ENCODE assay signal across 25 cellular contexts in the genomic region with DNA sequence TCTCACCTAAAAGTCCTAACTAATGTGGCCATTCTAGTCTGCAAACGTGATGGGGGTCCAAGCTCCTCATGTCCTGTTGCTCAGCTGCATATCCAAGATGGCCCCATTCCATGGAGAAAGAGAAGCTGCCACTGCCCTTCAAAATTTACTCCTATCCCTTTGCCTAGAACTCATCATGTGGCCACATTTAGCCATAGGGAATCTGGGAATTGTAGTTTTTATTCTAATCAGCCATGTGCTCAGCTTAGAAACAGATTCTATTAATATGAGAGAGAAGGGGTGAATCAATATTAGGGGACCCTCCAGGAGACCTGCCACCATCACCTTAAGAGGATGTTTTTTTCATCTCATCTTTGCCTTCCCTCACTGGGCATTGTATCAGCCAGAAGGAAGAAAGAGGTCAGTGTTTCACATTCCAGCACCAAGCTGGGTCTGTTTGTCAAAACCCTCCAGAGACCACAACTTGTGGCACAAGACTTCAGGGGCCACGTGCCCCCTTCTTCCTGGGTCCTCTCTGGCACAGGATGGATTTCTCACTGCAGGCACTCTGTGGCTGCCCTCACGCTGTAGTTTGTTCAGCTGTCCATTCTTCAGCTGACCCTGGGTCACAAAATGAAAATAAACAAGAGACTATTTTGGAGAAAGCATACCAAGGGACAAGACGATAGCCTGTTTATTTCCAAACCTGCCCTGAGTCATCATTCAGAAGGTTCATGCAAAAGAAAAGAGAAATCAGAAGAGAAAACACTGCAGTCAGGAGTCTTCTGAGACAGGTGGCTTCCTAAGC.
DNase-seq lines count a peak whose midpoint lies in the region; ATAC-seq and TF ChIP-seq lines count a peak whose summit lies in the region.
"Had no signal": no experiment of that assay in that cellular context is flagged by ENCODE, and none has a peak within 500 bp of the region (broad histone marks: within the 10 kb centered on the region; RNA-seq: fewer than 3 reads in every experiment).

No MANE protein-coding gene starts in this region.

- H2BK120ac ChIP-seq in mesendoderm (ENCODE audit: low read depth, low read length) = no peak overlapping the region

- no peaks in the 10 kb centered on the region for H3K79me1 ChIP-seq in mesendoderm (ENCODE audit: low read length)

- peak; percentile 26 for DNase-seq in HS-27A (ENCODE audit: low read depth)
- peak; percentile 19 for DNase-seq in SW480 (ENCODE audit: low spot score)
- DNase-seq in fibroblast of mammary gland (ENCODE audit: low read depth) = peak; percentile 24
- no peak for DNase-seq in sciatic nerve (ENCODE audit: low spot score)
- DNase-seq in mesendoderm = no peak
- no peak for DNase-seq in AML-193 (lab: John Stamatoyannopoulos, UW)
- DNase-seq: activated B cell treated with CpG ODN at 0.5 μM for 24 hours; activated CD8-positive, alpha-beta T cell treated with anti-CD3 and anti-CD28 coated beads, Interleukin-2, amount 10 ng/mL, durations not matched to agents 7 days and 5 days; activated T-cell treated with anti-CD3 and anti-CD28 coated beads, Interleukin-2, amount 50 U/mL, for 1 hour; BE2C; cerebellar nuclear complex; effector memory CD4-positive, alpha-beta T cell; esophagus squamous epithelium; heart right ventricle; left ventricle myocardium superior; NCI-H1417; NCI-H2171 treated with DMSO at 0.1 percent for 48 hours; NCI-H526 treated with DMSO at 0.1 percent for 48 hours; OCI-M1; SIG-M5; stimulated activated CD4-positive, alpha-beta T cell treated with anti-CD3 and anti-CD28 coated beads, Interleukin-12 subunit alpha, Interleukin-12 subunit beta, amount 100 ng/mL, for 4 hours; upper lobe of left lung had no signal

- no peak overlapping the region for H3K27ac ChIP-seq in mesendoderm (ENCODE audit: low read depth, low read length)
- H3K27ac ChIP-seq: esophagus squamous epithelium, heart right ventricle, upper lobe of left lung had no signal

- no peaks in the 10 kb centered on the region for H3K4me1 ChIP-seq in mesendoderm (ENCODE audit: control insufficient read depth, low read depth, low read length)
- H3K4me1 ChIP-seq: BE2C, Caco-2, upper lobe of left lung had no signal

- no peaks in the 10 kb centered on the region for H3K36me3 ChIP-seq in mesendoderm (ENCODE audit: control insufficient read depth, insufficient read depth, low read length)
- H3K36me3 ChIP-seq: BE2C, heart right ventricle, upper lobe of left lung had no signal

- H3K23ac ChIP-seq in mesendoderm (ENCODE audit: low read length) = no peak overlapping the region

- no peak overlapping the region for H3K4me2 ChIP-seq in mesendoderm (ENCODE audit: low read length)

- H3K56ac ChIP-seq in mesendoderm (ENCODE audit: low read length) = no peak overlapping the region

- no peak overlapping the region for H2AK5ac ChIP-seq in mesendoderm (ENCODE audit: low read length)

- no peak overlapping the region for H3K4ac ChIP-seq in mesendoderm (ENCODE audit: low read depth, low read length)

- WGBS in mesendoderm (ENCODE audit: extremely low coverage, insufficient coverage, low lambda C conversion rate) = no CpG with 5 or more reads among the region's 4 CpGs

- peak; percentile 93 for ATAC-seq in sciatic nerve
- ATAC-seq in activated CD4-positive, CD25-positive, alpha-beta regulatory T cell treated with anti-CD3 and anti-CD28 coated beads, Interleukin-2, amount 50 U/mL, for 24 hours = no peak
- ATAC-seq: activated CD8-positive, alpha-beta T cell treated with anti-CD3 and anti-CD28 coated beads, Interleukin-2, amount 10 ng/mL, durations not matched to agents 7 days and 5 days; HepG2; left ventricle myocardium superior had no signal

- no peak overlapping the region for H3K4me3 ChIP-seq in fibroblast of mammary gland (ENCODE audit: control insufficient read depth, low read depth, low read length)
- H3K4me3 ChIP-seq in mesendoderm (ENCODE audit: low read length) = no peak overlapping the region
- H3K4me3 ChIP-seq: esophagus squamous epithelium, heart right ventricle, upper lobe of left lung had no signal

- H3K79me2 ChIP-seq in mesendoderm (ENCODE audit: control insufficient read depth, insufficient read depth, low read length) = no peaks in the 10 kb centered on the region

- no peaks in the 10 kb centered on the region for H3K27me3 ChIP-seq in mesendoderm (ENCODE audit: insufficient read depth, low read length, poor library complexity)
- H3K27me3 ChIP-seq: BE2C, esophagus squamous epithelium, heart right ventricle, upper lobe of left lung had no signal

- H2BK5ac ChIP-seq in mesendoderm (ENCODE audit: low read length) = no peak overlapping the region

- no peak overlapping the region for H3K9ac ChIP-seq in mesendoderm (ENCODE audit: low read length)

- H2BK15ac ChIP-seq in mesendoderm (replicated peaks; ENCODE audit: low read depth) = no peak overlapping the region

- H4K8ac ChIP-seq in mesendoderm (ENCODE audit: low read depth, low read length) = no peak overlapping the region

- TF ChIP-seq CTCF in fibroblast of mammary gland (conservative IDR thresholded peaks at IDR 0.05; ENCODE audit: control insufficient read depth, insufficient read depth, low read depth, low read length) = no peak

- no peak overlapping the region for H3K18ac ChIP-seq in mesendoderm (ENCODE audit: low read length)

- intact Hi-C loops in sciatic nerve (cut with DNase I) = no loop called here

- no peak overlapping the region for H4K5ac ChIP-seq in mesendoderm (ENCODE audit: low read length)

Comparison
In these comparisons a context has a peak if more than half of its experiments do, and no peak if none do; other contexts are left out.
1. DNase-seq: peak in HS-27A (single experiment), SW480 (single experiment) and fibroblast of mammary gland (single experiment); none in sciatic nerve (single experiment), mesendoderm (single experiment) and AML-193 (0 of 2).